Comparison of ENCODE assay signal across 35 cellular contexts in genomic region chr1:113434874-113435175, GRCh38.
"Had no signal": no experiment of that assay in that cellular context is flagged by ENCODE, and none has a peak within 500 bp of the region (broad histone marks: within the 10 kb centered on the region; RNA-seq: fewer than 3 reads in every experiment).

No MANE protein-coding gene starts in this region.

- ATAC-seq: activated CD8-positive, alpha-beta memory T cell treated with anti-CD3 and anti-CD28 coated beads, Interleukin-2, amount 10 ng/mL, durations not matched to agents 7 days and 5 days; activated naive CD8-positive, alpha-beta T cell treated with anti-CD3 and anti-CD28 coated beads, Interleukin-2, amount 50 U/mL, for 24 hours; Right ventricle myocardium inferior had no signal

- H3K27ac ChIP-seq: PC-9, RWPE1, WERI-Rb-1 had no signal

- H3K36me3 Mint-ChIP-seq: activated CD8-positive, alpha-beta memory T cell treated with anti-CD3 and anti-CD28 coated beads, Interleukin-2, amount 10 ng/mL, durations not matched to agents 7 days and 5 days; activated naive CD4-positive, alpha-beta T cell treated with anti-CD3 and anti-CD28 coated beads, Interleukin-2, amount 10 ng/mL, durations not matched to agents 7 days and 5 days; activated naive CD8-positive, alpha-beta T cell; brain had no signal

- H3K4me3 Mint-ChIP-seq: activated CD4-positive, alpha-beta memory T cell treated with anti-CD3 and anti-CD28 coated beads, Interleukin-2, amount 10 ng/mL, durations not matched to agents 7 days and 5 days; activated CD8-positive, alpha-beta memory T cell treated with anti-CD3 and anti-CD28 coated beads, Interleukin-2, amount 10 ng/mL, durations not matched to agents 7 days and 5 days; activated naive CD4-positive, alpha-beta T cell treated with anti-CD3 and anti-CD28 coated beads, Interleukin-2, amount 10 ng/mL, durations not matched to agents 7 days and 5 days; activated naive CD8-positive, alpha-beta T cell; activated naive CD8-positive, alpha-beta T cell treated with anti-CD3 and anti-CD28 coated beads, Interleukin-2, amount 50 U/mL, for 24 hours; brain had no signal

- DNase-seq: activated CD4-positive, alpha-beta memory T cell treated with anti-CD3 and anti-CD28 coated beads, Interleukin-2, amount 10 ng/mL, durations not matched to agents 7 days and 5 days; activated CD4-positive, alpha-beta T cell treated with anti-CD3 and anti-CD28 coated beads for 1 hour; activated CD4-positive, alpha-beta T cell treated with anti-CD3 and anti-CD28 coated beads for 48 hours; activated CD4-positive, CD25-positive, alpha-beta regulatory T cell; activated CD8-positive, alpha-beta memory T cell treated with anti-CD3 and anti-CD28 coated beads for 24 hours; activated CD8-positive, alpha-beta memory T cell treated with anti-CD3 and anti-CD28 coated beads, Interleukin-2, amount 10 ng/mL, durations not matched to agents 7 days and 5 days; activated CD8-positive, alpha-beta memory T cell treated with anti-CD3 and anti-CD28 coated beads, Interleukin-2, amount 50 U/mL, for 48 hours; activated effector memory CD4-positive, alpha-beta T cell treated with Interleukin-2 at 50 U/mL for 16 hours; activated naive CD4-positive, alpha-beta T cell treated with anti-CD3 and anti-CD28 coated beads, Interleukin-2, amount 10 ng/mL, durations not matched to agents 7 days and 5 days; activated naive CD8-positive, alpha-beta T cell treated with anti-CD3 and anti-CD28 coated beads, Interleukin-2, amount 50 U/mL, for 24 hours; activated T-cell treated with anti-CD3 and anti-CD28 coated beads, Interleukin-2, amount 50 U/mL, for 48 hours; anterior cingulate cortex; caudate nucleus; cerebellar nuclear complex; NCI-H1105; NCI-H1417 treated with DMSO at 0.1 percent for 48 hours; NCI-H187 treated with DMSO at 0.1 percent for 48 hours; NCI-H2081; NCI-H226; NCI-H446 treated with DMSO at 0.1 percent for 48 hours; NCI-H524; NK-92 treated with Interleukin-12 subunit alpha and Interleukin-12 subunit beta, amount 100 ng/mL, for 24 hours; PC-9; SIG-M5; SW 1271; T-helper 1 cell; T-helper 2 cell; T-helper 9 cell; WERI-Rb-1 had no signal

- H3K27me3 Mint-ChIP-seq: activated CD4-positive, alpha-beta memory T cell treated with anti-CD3 and anti-CD28 coated beads, Interleukin-2, amount 10 ng/mL, durations not matched to agents 7 days and 5 days; activated CD8-positive, alpha-beta memory T cell treated with anti-CD3 and anti-CD28 coated beads, Interleukin-2, amount 10 ng/mL, durations not matched to agents 7 days and 5 days; brain had no signal

- H3K4me2 ChIP-seq: PC-9 had no signal

- H3K36me3 ChIP-seq: WERI-Rb-1 had no signal

- H3K4me1 Mint-ChIP-seq: activated CD4-positive, alpha-beta memory T cell treated with anti-CD3 and anti-CD28 coated beads, Interleukin-2, amount 10 ng/mL, durations not matched to agents 7 days and 5 days; activated CD8-positive, alpha-beta memory T cell treated with anti-CD3 and anti-CD28 coated beads, Interleukin-2, amount 10 ng/mL, durations not matched to agents 7 days and 5 days; activated naive CD4-positive, alpha-beta T cell treated with anti-CD3 and anti-CD28 coated beads, Interleukin-2, amount 10 ng/mL, durations not matched to agents 7 days and 5 days; activated naive CD8-positive, alpha-beta T cell treated with anti-CD3 and anti-CD28 coated beads, Interleukin-2, amount 50 U/mL, for 24 hours had no signal

- FAIRE-seq: bronchial epithelial cell, RCC 7860 had no signal

- H3K9me3 Mint-ChIP-seq: activated CD4-positive, alpha-beta memory T cell treated with anti-CD3 and anti-CD28 coated beads, Interleukin-2, amount 10 ng/mL, durations not matched to agents 7 days and 5 days; activated naive CD4-positive, alpha-beta T cell treated with anti-CD3 and anti-CD28 coated beads, Interleukin-2, amount 10 ng/mL, durations not matched to agents 7 days and 5 days; activated naive CD8-positive, alpha-beta T cell treated with anti-CD3 and anti-CD28 coated beads, Interleukin-2, amount 50 U/mL, for 24 hours had no signal

- H3K27ac Mint-ChIP-seq: activated CD4-positive, alpha-beta memory T cell treated with anti-CD3 and anti-CD28 coated beads, Interleukin-2, amount 10 ng/mL, durations not matched to agents 7 days and 5 days; activated CD8-positive, alpha-beta memory T cell treated with anti-CD3 and anti-CD28 coated beads, Interleukin-2, amount 10 ng/mL, durations not matched to agents 7 days and 5 days; activated naive CD4-positive, alpha-beta T cell treated with anti-CD3 and anti-CD28 coated beads, Interleukin-2, amount 10 ng/mL, durations not matched to agents 7 days and 5 days; activated naive CD8-positive, alpha-beta T cell; activated naive CD8-positive, alpha-beta T cell treated with anti-CD3 and anti-CD28 coated beads, Interleukin-2, amount 50 U/mL, for 24 hours; brain had no signal

- H3K4me3 ChIP-seq: PC-9 had no signal
